Comparison of ENCODE assay signal across 10 cellular contexts in genomic region chr12:2358986-2359658, GRCh38.
DNase-seq lines count a peak whose midpoint lies in the region; ATAC-seq, FAIRE-seq and TF ChIP-seq lines count a peak whose summit lies in the region.
"Had no signal": no experiment of that assay in that cellular context is flagged by ENCODE, and none has a peak within 500 bp of the region (broad histone marks: within the 10 kb centered on the region; RNA-seq: fewer than 3 reads in every experiment).

No MANE protein-coding gene starts in this region.

- BruUV-seq in mammary epithelial cell (replicated peaks; lab: Mats Ljungman, UMichigan): TSS peak; percentile 76

- in situ Hi-C loops in mammary epithelial cell (cut with MboI; ENCODE audit: low sequenced_read_pairs in 2 of 2): no loop called here

- H2AFZ ChIP-seq in mammary epithelial cell (ENCODE audit: low read depth, low read length): peak overlapping the region; percentile 67

- TF ChIP-seq CTCF in AG09309 (IDR thresholded peaks at IDR 0.05; ENCODE audit: control insufficient read depth, insufficient read depth, low read depth, low read length, missing control alignments) (peak; percentile 7), mammary epithelial cell (conservative IDR thresholded peaks at IDR 0.05 in 1 of 2, IDR thresholded peaks at IDR 0.05 in 1 of 2; ENCODE audit: extremely low read depth in 1 of 2, insufficient read depth in 1 of 2, low read depth in 1 of 2, low read length in 2 of 2) (peak in 1 of 2 donors; percentile 18)

- peak overlapping the region; percentile 79 for H3K9ac ChIP-seq in mammary epithelial cell (ENCODE audit: insufficient read depth, low read length)
- H3K9ac ChIP-seq in muscle layer of colon (ENCODE audit: low read length): peak overlapping the region; percentile 16

- no peak for ATAC-seq in GM21381 (IDR thresholded peaks at IDR 0.05; ENCODE audit: unreplicated experiment)

- WGBS in mammary epithelial cell (ENCODE audit: low coverage, missing lambda C conversion rate): 16% methylated on average over 7 of the region's 8 CpGs

- H3K9me3 ChIP-seq in mammary epithelial cell (replicated peaks; ENCODE audit: insufficient read depth, low read length) (no peaks in the 10 kb centered on the region), muscle layer of colon (ENCODE audit: low read length) (no peaks in the 10 kb centered on the region)

- H3K4me3 ChIP-seq in AG09309 (ENCODE audit: control insufficient read depth, low read depth, low read length) (no peak overlapping the region), mammary epithelial cell (replicated peaks in 1 of 3; ENCODE audit: insufficient read depth in 1 of 3, low read depth in 2 of 3, low read length in 3 of 3) (peak overlapping the region in 1 of 3 experiments; percentile 2), muscle layer of colon (ENCODE audit: low read depth in 1 of 2, low read length in 2 of 2) (no peak overlapping the region)

- H3K4me2 ChIP-seq in mammary epithelial cell (ENCODE audit: insufficient read depth, low read depth, low read length): peak overlapping the region; percentile 70

- dilution Hi-C loops in mammary epithelial cell (cut with HindIII; ENCODE audit: low sequenced_read_pairs): loop anchor here (5.0 kb wide), 1 partner anchor 38 kb away; no protein-coding TSS in a partner anchor

- no peaks in the 10 kb centered on the region for H4K20me1 ChIP-seq in mammary epithelial cell (ENCODE audit: insufficient read depth, low read length)

- H3K27me3 ChIP-seq in mammary epithelial cell (ENCODE audit: insufficient read depth, low read length) (no peaks in the 10 kb centered on the region), muscle layer of colon (ENCODE audit: control insufficient read depth in 1 of 2, insufficient read depth in 2 of 2, low read length in 2 of 2) (no peaks in the 10 kb centered on the region)

- DNase-seq in AG09309 (ENCODE audit: low read depth) (no peak), HTR-8/SVneo (ENCODE audit: insufficient read length, low spot score) (no peak), mammary epithelial cell (peak; percentile 95), amniotic stem cell (lab: John Stamatoyannopoulos, UW) (no peak), NCI-H2171 treated with DMSO at 0.1 percent for 48 hours (lab: John Stamatoyannopoulos, UW) (no peak), NCI-H146 treated with DMSO at 0.1 percent for 48 hours (lab: John Stamatoyannopoulos, UW; ENCODE audit: unreplicated experiment) (no peak)
- DNase-seq: NK-92 treated with Interleukin-12 subunit alpha and Interleukin-12 subunit beta, amount 100 ng/mL, for 24 hours; stimulated activated CD4-positive, alpha-beta T cell treated with anti-CD3 and anti-CD28 coated beads, Interleukin-12 subunit alpha, Interleukin-12 subunit beta, amount 100 ng/mL, for 4 hours had no signal

- no peaks in the 10 kb centered on the region for H3K79me2 ChIP-seq in mammary epithelial cell (ENCODE audit: insufficient read depth, low read length)

- H3K27ac ChIP-seq in mammary epithelial cell (ENCODE audit: insufficient read depth, low read depth, low read length): peak overlapping the region; percentile 93
- peak overlapping the region; percentile 69 for H3K27ac ChIP-seq in muscle layer of colon (ENCODE audit: low read depth, low read length)

- no peaks in the 10 kb centered on the region for H3K36me3 ChIP-seq in mammary epithelial cell (ENCODE audit: insufficient read depth, low read length)
- H3K36me3 ChIP-seq in muscle layer of colon (ENCODE audit: insufficient read depth, low read length): no peaks in the 10 kb centered on the region

- CTCF ChIA-PET in mammary epithelial cell (lab: Charles Lee; ENCODE audit: low non-redundant PET): no interaction called here

- intact Hi-C loops in mammary epithelial cell (cut with micrococcal nuclease): loop anchor here (1.0 to 2.0 kb wide), 2 partner anchors 20 to 224 kb away; no protein-coding TSS in a partner anchor

- H3K4me1 ChIP-seq in mammary epithelial cell (ENCODE audit: insufficient read depth, low read length) (peaks cover 28% of the 10 kb centered on the region), muscle layer of colon (ENCODE audit: insufficient read depth, low read length) (peaks cover 34% of the 10 kb centered on the region)

- peak; percentile 9 for FAIRE-seq in HTR-8/SVneo (lab: Jason Lieb, UNC)
